Comparison of ENCODE assay signal across 21 cellular contexts in the genomic region with DNA sequence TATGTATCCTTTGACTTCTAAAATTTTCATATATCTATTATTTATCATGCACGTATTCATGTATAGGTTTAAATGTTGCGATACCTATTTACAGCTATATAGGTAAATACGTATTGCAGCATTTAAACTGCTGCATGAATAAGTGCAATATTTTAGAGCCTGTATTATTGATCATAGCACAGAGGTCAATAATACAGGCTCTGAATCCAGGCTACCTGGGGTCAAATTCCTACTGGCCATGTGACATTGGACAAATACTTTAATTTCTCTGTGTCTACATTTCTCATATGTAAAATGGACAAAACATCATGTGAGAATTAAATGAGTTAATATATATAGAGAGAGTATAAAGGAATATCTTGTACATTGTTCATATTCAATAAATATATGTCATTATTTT.
DNase-seq lines count a peak whose midpoint lies in the region; ATAC-seq, FAIRE-seq and TF ChIP-seq lines count a peak whose summit lies in the region.
"Had no signal": no experiment of that assay in that cellular context is flagged by ENCODE, and none has a peak within 500 bp of the region (broad histone marks: within the 10 kb centered on the region; RNA-seq: fewer than 3 reads in every experiment).

No MANE protein-coding gene starts in this region.

- H3K9ac ChIP-seq in liver (ENCODE audit: low read depth in 1 of 2, low read length in 2 of 2), result no peak overlapping the region
- H3K9ac ChIP-seq: BLaER1 had no signal

- TF ChIP-seq CTCF in liver (IDR thresholded peaks at IDR 0.05; ENCODE audit: low read depth, low read length, missing input control) (no peak), D721Med (IDR thresholded peaks at IDR 0.05; ENCODE audit: insufficient read depth, missing control alignments) (no peak)

- H3K4me3 Mint-ChIP-seq in activated T-helper 1 cell treated with anti-CD3 and anti-CD28 coated beads, Interleukin-12 subunit alpha, Interleukin-12 subunit beta, Interleukin-2, Interleukin-4 antibody, amounts not matched to agents 30 ng/mL and 10 ng/mL and 1 ng/mL, durations not matched to agents 14 hours and 24 hours and 36 hours, result no peak overlapping the region
- H3K4me3 Mint-ChIP-seq in T-helper 17 cell, result no peak overlapping the region
- H3K4me3 Mint-ChIP-seq: CD14-positive monocyte; CD4-positive, alpha-beta memory T cell; CD4-positive, CD25-positive, alpha-beta regulatory T cell; CD8-positive, alpha-beta memory T cell had no signal

- peaks cover 12% of the 10 kb centered on the region for H3K9me3 Mint-ChIP-seq in activated T-helper 1 cell treated with anti-CD3 and anti-CD28 coated beads, Interleukin-12 subunit alpha, Interleukin-12 subunit beta, Interleukin-2, Interleukin-4 antibody, amounts not matched to agents 30 ng/mL and 10 ng/mL and 1 ng/mL, durations not matched to agents 14 hours and 24 hours and 36 hours

- TF ChIP-seq RAD21 in liver (IDR thresholded peaks at IDR 0.05), result no peak

- peaks cover 0 to 16% (median 10%) of the 10 kb centered on the region in 4 donors for H3K4me1 ChIP-seq in liver (ENCODE audit: control insufficient read depth in 4 of 4, insufficient read depth in 4 of 4, low read length in 3 of 4)
- H3K4me1 ChIP-seq: BE2C, BLaER1 had no signal

- H3K36me3 Mint-ChIP-seq in activated T-helper 1 cell treated with anti-CD3 and anti-CD28 coated beads, Interleukin-12 subunit alpha, Interleukin-12 subunit beta, Interleukin-2, Interleukin-4 antibody, amounts not matched to agents 30 ng/mL and 10 ng/mL and 1 ng/mL, durations not matched to agents 14 hours and 24 hours and 36 hours (ENCODE audit: low read depth), result no peaks in the 10 kb centered on the region
- no peaks in the 10 kb centered on the region for H3K36me3 Mint-ChIP-seq in T-helper 17 cell (ENCODE audit: low read depth)
- H3K36me3 Mint-ChIP-seq: CD14-positive monocyte; CD4-positive, alpha-beta memory T cell; CD4-positive, CD25-positive, alpha-beta regulatory T cell; CD8-positive, alpha-beta memory T cell had no signal

- H3K27ac ChIP-seq in liver (ENCODE audit: low read depth in 1 of 2, low read length in 2 of 2), result no peak overlapping the region
- H3K27ac ChIP-seq: BLaER1 had no signal

- H3K27me3 ChIP-seq in liver (ENCODE audit: control insufficient read depth in 4 of 4, insufficient read depth in 4 of 4, low read length in 3 of 4), result no peaks in the 10 kb centered on the region
- H3K27me3 ChIP-seq: BE2C, BLaER1 had no signal

- no peak overlapping the region for H3K27ac Mint-ChIP-seq in activated T-helper 1 cell treated with anti-CD3 and anti-CD28 coated beads, Interleukin-12 subunit alpha, Interleukin-12 subunit beta, Interleukin-2, Interleukin-4 antibody, amounts not matched to agents 30 ng/mL and 10 ng/mL and 1 ng/mL, durations not matched to agents 14 hours and 24 hours and 36 hours
- H3K27ac Mint-ChIP-seq in T-helper 17 cell, result no peak overlapping the region
- H3K27ac Mint-ChIP-seq: CD14-positive monocyte; CD4-positive, alpha-beta memory T cell; CD4-positive, CD25-positive, alpha-beta regulatory T cell; CD8-positive, alpha-beta memory T cell had no signal

- no peaks in the 10 kb centered on the region for H3K27me3 Mint-ChIP-seq in activated T-helper 1 cell treated with anti-CD3 and anti-CD28 coated beads, Interleukin-12 subunit alpha, Interleukin-12 subunit beta, Interleukin-2, Interleukin-4 antibody, amounts not matched to agents 30 ng/mL and 10 ng/mL and 1 ng/mL, durations not matched to agents 14 hours and 24 hours and 36 hours (ENCODE audit: insufficient read depth)
- no peaks in the 10 kb centered on the region for H3K27me3 Mint-ChIP-seq in T-helper 17 cell
- H3K27me3 Mint-ChIP-seq: CD4-positive, alpha-beta memory T cell; CD4-positive, CD25-positive, alpha-beta regulatory T cell; CD8-positive, alpha-beta memory T cell had no signal

- intact Hi-C loops in activated T-helper 1 cell treated with anti-CD3 and anti-CD28 coated beads, Interleukin-12 subunit alpha, Interleukin-12 subunit beta, Interleukin-2, Interleukin-4 antibody, amounts not matched to agents 30 ng/mL and 10 ng/mL and 1 ng/mL, durations not matched to agents 14 hours and 24 hours and 36 hours (cut with micrococcal nuclease), result no loop called here

- no peak for FAIRE-seq in D721Med (lab: Jason Lieb, UNC)
- FAIRE-seq: A204.1, G401.6, GM12891, GM19239 had no signal

- H3K4me1 Mint-ChIP-seq in activated T-helper 1 cell treated with anti-CD3 and anti-CD28 coated beads, Interleukin-12 subunit alpha, Interleukin-12 subunit beta, Interleukin-2, Interleukin-4 antibody, amounts not matched to agents 30 ng/mL and 10 ng/mL and 1 ng/mL, durations not matched to agents 14 hours and 24 hours and 36 hours (ENCODE audit: low read depth), result no peaks in the 10 kb centered on the region
- H3K4me1 Mint-ChIP-seq in T-helper 17 cell, result no peaks in the 10 kb centered on the region
- H3K4me1 Mint-ChIP-seq: CD14-positive monocyte; CD4-positive, alpha-beta memory T cell; CD4-positive, CD25-positive, alpha-beta regulatory T cell; CD8-positive, alpha-beta memory T cell had no signal

- no peak for DNase-seq in left lobe of liver (ENCODE audit: low spot score)
- DNase-seq in activated T-helper 1 cell treated with anti-CD3 and anti-CD28 coated beads, Interleukin-12 subunit alpha, Interleukin-12 subunit beta, Interleukin-2, Interleukin-4 antibody, amounts not matched to agents 30 ng/mL and 10 ng/mL and 1 ng/mL, durations not matched to agents 14 hours and 24 hours and 36 hours (ENCODE audit: low spot score), result no peak
- no peak for DNase-seq in T-helper 17 cell
- no peak for DNase-seq in D721Med (ENCODE audit: insufficient read length, low spot score)
- DNase-seq: 8988T; ACHN; BE2C; C1 segment of cervical spinal cord; CD4-positive, alpha-beta memory T cell; CD4-positive, CD25-positive, alpha-beta regulatory T cell; CD8-positive, alpha-beta memory T cell; COR-L47; DMS79 treated with DMSO at 0.1 percent for 48 hours; GF-D8 had no signal

- ATAC-seq in left lobe of liver, result peak; percentile 89
- ATAC-seq in T-helper 17 cell, result no peak

- no peaks in the 10 kb centered on the region for H3K36me3 ChIP-seq in liver (ENCODE audit: control insufficient read depth in 4 of 4, insufficient read depth in 3 of 4, low read depth in 1 of 4, low read length in 3 of 4)
- H3K36me3 ChIP-seq: BE2C, BLaER1 had no signal

- H3K9me3 ChIP-seq in liver (ENCODE audit: control insufficient read depth in 4 of 4, low read length in 3 of 4) (peaks cover 0 to 6% (median 0%) of the 10 kb centered on the region in 4 donors), T-helper 17 cell (ENCODE audit: control insufficient read depth, low read length, poor library complexity, severe bottlenecking) (no peaks in the 10 kb centered on the region)
- H3K9me3 ChIP-seq: BE2C, BLaER1 had no signal

- H3K4me3 ChIP-seq in liver (ENCODE audit: low read depth in 1 of 3, low read length in 3 of 3), result no peak overlapping the region
- H3K4me3 ChIP-seq: BLaER1 had no signal

- 38% methylated on average over 3 of the region's 3 CpGs for WGBS in liver

TF ChIP-seq in liver, 16 proteins besides CTCF, POLR2A, EP300 and RAD21 (continues in another document):
- TF ChIP-seq RXRA (IDR thresholded peaks at IDR 0.05) (peak; percentile 52 to 82), NR2F2 (IDR thresholded peaks at IDR 0.05) (no peak), MAX (IDR thresholded peaks at IDR 0.05) (no peak), ATF3 (IDR thresholded peaks at IDR 0.05) (no peak), TAF1 (conservative IDR thresholded peaks at IDR 0.05) (no peak), HNF4A (conservative IDR thresholded peaks at IDR 0.05) (peak; percentile 91 to 96), YY1 (IDR thresholded peaks at IDR 0.05) (no peak), EGR1 (IDR thresholded peaks at IDR 0.05; ENCODE audit: low read depth in 2 of 2) (no peak), SP1 (IDR thresholded peaks at IDR 0.05) (peak; percentile 43), FOXA1 (IDR thresholded peaks at IDR 0.05) (no peak), HNF4G (IDR thresholded peaks at IDR 0.05) (peak; percentile 61), JUND (IDR thresholded peaks at IDR 0.05) (no peak), FOXA2 (IDR thresholded peaks at IDR 0.05) (no peak)
- TF ChIP-seq, protein P1, sequence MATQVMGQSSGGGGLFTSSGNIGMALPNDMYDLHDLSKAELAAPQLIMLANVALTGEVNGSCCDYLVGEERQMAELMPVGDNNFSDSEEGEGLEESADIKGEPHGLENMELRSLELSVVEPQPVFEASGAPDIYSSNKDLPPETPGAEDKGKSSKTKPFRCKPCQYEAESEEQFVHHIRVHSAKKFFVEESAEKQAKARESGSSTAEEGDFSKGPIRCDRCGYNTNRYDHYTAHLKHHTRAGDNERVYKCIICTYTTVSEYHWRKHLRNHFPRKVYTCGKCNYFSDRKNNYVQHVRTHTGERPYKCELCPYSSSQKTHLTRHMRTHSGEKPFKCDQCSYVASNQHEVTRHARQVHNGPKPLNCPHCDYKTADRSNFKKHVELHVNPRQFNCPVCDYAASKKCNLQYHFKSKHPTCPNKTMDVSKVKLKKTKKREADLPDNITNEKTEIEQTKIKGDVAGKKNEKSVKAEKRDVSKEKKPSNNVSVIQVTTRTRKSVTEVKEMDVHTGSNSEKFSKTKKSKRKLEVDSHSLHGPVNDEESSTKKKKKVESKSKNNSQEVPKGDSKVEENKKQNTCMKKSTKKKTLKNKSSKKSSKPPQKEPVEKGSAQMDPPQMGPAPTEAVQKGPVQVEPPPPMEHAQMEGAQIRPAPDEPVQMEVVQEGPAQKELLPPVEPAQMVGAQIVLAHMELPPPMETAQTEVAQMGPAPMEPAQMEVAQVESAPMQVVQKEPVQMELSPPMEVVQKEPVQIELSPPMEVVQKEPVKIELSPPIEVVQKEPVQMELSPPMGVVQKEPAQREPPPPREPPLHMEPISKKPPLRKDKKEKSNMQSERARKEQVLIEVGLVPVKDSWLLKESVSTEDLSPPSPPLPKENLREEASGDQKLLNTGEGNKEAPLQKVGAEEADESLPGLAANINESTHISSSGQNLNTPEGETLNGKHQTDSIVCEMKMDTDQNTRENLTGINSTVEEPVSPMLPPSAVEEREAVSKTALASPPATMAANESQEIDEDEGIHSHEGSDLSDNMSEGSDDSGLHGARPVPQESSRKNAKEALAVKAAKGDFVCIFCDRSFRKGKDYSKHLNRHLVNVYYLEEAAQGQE (IDR thresholded peaks at IDR 0.05), result no peak
